Comparison of ENCODE assay signal across 1 cellular context in the genomic region with DNA sequence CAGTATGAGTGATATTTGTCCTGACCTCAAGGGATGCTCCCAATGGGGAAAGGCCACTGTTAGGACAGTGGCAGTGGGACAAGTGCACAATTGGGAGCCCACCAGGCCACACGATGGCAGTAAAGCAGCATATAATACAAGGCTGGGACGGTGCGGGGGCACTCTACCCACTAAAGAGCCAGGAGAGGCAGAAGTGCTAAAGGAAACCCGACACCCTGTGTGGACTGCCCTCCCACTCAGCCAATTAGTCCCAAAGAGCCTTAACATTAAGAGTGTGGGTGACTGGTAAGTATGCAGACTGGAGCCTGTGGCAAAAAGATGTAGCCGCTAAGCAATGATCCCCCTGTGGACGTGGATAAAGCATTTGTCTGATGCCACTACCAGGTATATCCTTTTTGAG.
TF ChIP-seq lines count a peak whose summit lies in the region.

No MANE protein-coding gene starts in this region.

TF ChIP-seq in HepG2, 621 proteins besides CTCF, POLR2A, EP300 and RAD21 (continued from another document):
- TF ChIP-seq, protein P1, sequence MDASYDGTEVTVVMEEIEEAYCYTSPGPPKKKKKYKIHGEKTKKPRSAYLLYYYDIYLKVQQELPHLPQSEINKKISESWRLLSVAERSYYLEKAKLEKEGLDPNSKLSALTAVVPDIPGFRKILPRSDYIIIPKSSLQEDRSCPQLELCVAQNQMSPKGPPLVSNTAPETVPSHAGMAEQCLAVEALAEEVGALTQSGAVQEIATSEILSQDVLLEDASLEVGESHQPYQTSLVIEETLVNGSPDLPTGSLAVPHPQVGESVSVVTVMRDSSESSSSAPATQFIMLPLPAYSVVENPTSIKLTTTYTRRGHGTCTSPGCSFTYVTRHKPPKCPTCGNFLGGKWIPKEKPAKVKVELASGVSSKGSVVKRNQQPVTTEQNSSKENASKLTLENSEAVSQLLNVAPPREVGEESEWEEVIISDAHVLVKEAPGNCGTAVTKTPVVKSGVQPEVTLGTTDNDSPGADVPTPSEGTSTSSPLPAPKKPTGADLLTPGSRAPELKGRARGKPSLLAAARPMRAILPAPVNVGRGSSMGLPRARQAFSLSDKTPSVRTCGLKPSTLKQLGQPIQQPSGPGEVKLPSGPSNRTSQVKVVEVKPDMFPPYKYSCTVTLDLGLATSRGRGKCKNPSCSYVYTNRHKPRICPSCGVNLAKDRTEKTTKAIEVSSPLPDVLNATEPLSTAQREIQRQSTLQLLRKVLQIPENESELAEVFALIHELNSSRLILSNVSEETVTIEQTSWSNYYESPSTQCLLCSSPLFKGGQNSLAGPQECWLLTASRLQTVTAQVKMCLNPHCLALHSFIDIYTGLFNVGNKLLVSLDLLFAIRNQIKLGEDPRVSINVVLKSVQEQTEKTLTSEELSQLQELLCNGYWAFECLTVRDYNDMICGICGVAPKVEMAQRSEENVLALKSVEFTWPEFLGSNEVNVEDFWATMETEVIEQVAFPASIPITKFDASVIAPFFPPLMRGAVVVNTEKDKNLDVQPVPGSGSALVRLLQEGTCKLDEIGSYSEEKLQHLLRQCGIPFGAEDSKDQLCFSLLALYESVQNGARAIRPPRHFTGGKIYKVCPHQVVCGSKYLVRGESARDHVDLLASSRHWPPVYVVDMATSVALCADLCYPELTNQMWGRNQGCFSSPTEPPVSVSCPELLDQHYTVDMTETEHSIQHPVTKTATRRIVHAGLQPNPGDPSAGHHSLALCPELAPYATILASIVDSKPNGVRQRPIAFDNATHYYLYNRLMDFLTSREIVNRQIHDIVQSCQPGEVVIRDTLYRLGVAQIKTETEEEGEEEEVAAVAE (CRISPR knock-in tag; IDR thresholded peaks at IDR 0.05; ENCODE audit: borderline replicate concordance): peak; percentile 69; the same call in 1 of the 2 replicates
- no peak for TF ChIP-seq ZNF776 (CRISPR knock-in tag; IDR thresholded peaks at IDR 0.05)
- no peak for TF ChIP-seq ZBTB1 (CRISPR knock-in tag; IDR thresholded peaks at IDR 0.05; ENCODE audit: borderline replicate concordance)
- TF ChIP-seq GATAD1 (CRISPR knock-in tag; IDR thresholded peaks at IDR 0.05): peak; percentile 29; the same call in 1 of the 2 replicates
- TF ChIP-seq GABPB1 (CRISPR knock-in tag; IDR thresholded peaks at IDR 0.05): peak; percentile 37; the same call in 1 of the 2 replicates
- TF ChIP-seq SMAD1 (CRISPR knock-in tag; IDR thresholded peaks at IDR 0.05; ENCODE audit: borderline replicate concordance, low read depth): no peak
- no peak for TF ChIP-seq ESRRA (CRISPR knock-in tag; IDR thresholded peaks at IDR 0.05; ENCODE audit: low read depth)
- TF ChIP-seq CBX1 (IDR thresholded peaks at IDR 0.05; ENCODE audit: low read depth): no peak
- TF ChIP-seq ZNF326 (CRISPR knock-in tag; IDR thresholded peaks at IDR 0.05; ENCODE audit: borderline replicate concordance): no peak
- TF ChIP-seq, protein P2, sequence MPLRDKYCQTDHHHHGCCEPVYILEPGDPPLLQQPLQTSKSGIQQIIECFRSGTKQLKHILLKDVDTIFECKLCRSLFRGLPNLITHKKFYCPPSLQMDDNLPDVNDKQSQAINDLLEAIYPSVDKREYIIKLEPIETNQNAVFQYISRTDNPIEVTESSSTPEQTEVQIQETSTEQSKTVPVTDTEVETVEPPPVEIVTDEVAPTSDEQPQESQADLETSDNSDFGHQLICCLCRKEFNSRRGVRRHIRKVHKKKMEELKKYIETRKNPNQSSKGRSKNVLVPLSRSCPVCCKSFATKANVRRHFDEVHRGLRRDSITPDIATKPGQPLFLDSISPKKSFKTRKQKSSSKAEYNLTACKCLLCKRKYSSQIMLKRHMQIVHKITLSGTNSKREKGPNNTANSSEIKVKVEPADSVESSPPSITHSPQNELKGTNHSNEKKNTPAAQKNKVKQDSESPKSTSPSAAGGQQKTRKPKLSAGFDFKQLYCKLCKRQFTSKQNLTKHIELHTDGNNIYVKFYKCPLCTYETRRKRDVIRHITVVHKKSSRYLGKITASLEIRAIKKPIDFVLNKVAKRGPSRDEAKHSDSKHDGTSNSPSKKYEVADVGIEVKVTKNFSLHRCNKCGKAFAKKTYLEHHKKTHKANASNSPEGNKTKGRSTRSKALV (CRISPR knock-in tag; IDR thresholded peaks at IDR 0.05): no peak
TF ChIP-seq in HepG2: peak in this region for 73.
